In genomic region chr2:109613922-109614714, GRCh38 we compare ENCODE assay signal across 1 cellular context.
TF ChIP-seq lines count a peak whose summit lies in the region.

SEPTIN10 (minus strand) TSS chr2:109613966; CDS start chr2:109613827, 139 bp downstream.
SOWAHC (plus strand) TSS chr2:109614364; CDS start chr2:109614490, 126 bp downstream.

TF ChIP-seq in HEK293, 187 proteins besides CTCF, POLR2A, EP300 and RAD21 (continued from another document and continues in another):
- no peak for TF ChIP-seq ZSCAN23 (tag by site-specific recombination; IDR thresholded peaks at IDR 0.05)
- no peak for TF ChIP-seq BCL11B (tag by site-specific recombination; IDR thresholded peaks at IDR 0.05; ENCODE audit: low read depth)
- TF ChIP-seq ZNF629 (tag by site-specific recombination; IDR thresholded peaks at IDR 0.05) = peak; percentile 85
- no peak for TF ChIP-seq YY1 (tag by site-specific recombination; IDR thresholded peaks at IDR 0.05)
- TF ChIP-seq ZNF121 (tag by site-specific recombination; IDR thresholded peaks at IDR 0.05) = no peak
- TF ChIP-seq ZBTB20 (tag by site-specific recombination; IDR thresholded peaks at IDR 0.05) = peak; percentile 10; the same call in 1 of the 2 replicates
- TF ChIP-seq ZFP3 (tag by site-specific recombination; IDR thresholded peaks at IDR 0.05; ENCODE audit: low read depth) = no peak
- peak; percentile 78 for TF ChIP-seq ZBTB11 (tag by site-specific recombination; conservative IDR thresholded peaks at IDR 0.05; ENCODE audit: low read depth)
- peak; percentile 97 for TF ChIP-seq KLF10 (tag by site-specific recombination; IDR thresholded peaks at IDR 0.05)
- TF ChIP-seq ZNF791 (tag by site-specific recombination; IDR thresholded peaks at IDR 0.05) = no peak
- no peak for TF ChIP-seq ZNF112 (tag by site-specific recombination; IDR thresholded peaks at IDR 0.05)
- no peak for TF ChIP-seq ZNF529 (tag by site-specific recombination; IDR thresholded peaks at IDR 0.05; ENCODE audit: insufficient replicate concordance)
- TF ChIP-seq GLIS1 (tag by site-specific recombination; IDR thresholded peaks at IDR 0.05) = peak; percentile 86
- no peak for TF ChIP-seq OVOL3 (tag by site-specific recombination; IDR thresholded peaks at IDR 0.05)
- no peak for TF ChIP-seq ZNF555 (tag by site-specific recombination; conservative IDR thresholded peaks at IDR 0.05)
- no peak for TF ChIP-seq RBAK (tag by site-specific recombination; IDR thresholded peaks at IDR 0.05)
- TF ChIP-seq ZNF148 (tag by site-specific recombination; IDR thresholded peaks at IDR 0.05; ENCODE audit: borderline replicate concordance) = no peak
- TF ChIP-seq ZNF155 (tag by site-specific recombination; IDR thresholded peaks at IDR 0.05) = no peak
- no peak for TF ChIP-seq ZSCAN16 (tag by site-specific recombination; IDR thresholded peaks at IDR 0.05)
- no peak for TF ChIP-seq ZNF16 (tag by site-specific recombination; IDR thresholded peaks at IDR 0.05; ENCODE audit: low read depth)
- TF ChIP-seq ZNF707 (tag by site-specific recombination; IDR thresholded peaks at IDR 0.05) = no peak
- no peak for TF ChIP-seq ZNF280D (tag by site-specific recombination; IDR thresholded peaks at IDR 0.05)
- no peak for TF ChIP-seq ZNF23 (tag by site-specific recombination; IDR thresholded peaks at IDR 0.05; ENCODE audit: borderline replicate concordance)
- peak; percentile 30; the same call in 1 of the 2 replicates for TF ChIP-seq WT1 (tag by site-specific recombination; IDR thresholded peaks at IDR 0.05)
- TF ChIP-seq TRIM28 (IDR thresholded peaks at IDR 0.05; ENCODE audit: borderline replicate concordance, low read length) = no peak
- peak; percentile 37; the same call in 1 of the 2 replicates for TF ChIP-seq ZNF600 (tag by site-specific recombination; IDR thresholded peaks at IDR 0.05)
- TF ChIP-seq ZNF501 (tag by site-specific recombination; IDR thresholded peaks at IDR 0.05) = peak; percentile 70; the same call in 1 of the 2 replicates
- TF ChIP-seq ZNF645 (tag by site-specific recombination; IDR thresholded peaks at IDR 0.05) = no peak
- peak; percentile 79 for TF ChIP-seq ZBTB8A (tag by site-specific recombination; IDR thresholded peaks at IDR 0.05)
- TF ChIP-seq ZEB2 (tag by site-specific recombination; IDR thresholded peaks at IDR 0.05) = peak; percentile 73
- no peak for TF ChIP-seq HOXC10 (CRISPR knock-in tag; IDR thresholded peaks at IDR 0.05)
- TF ChIP-seq SETDB1 (IDR thresholded peaks at IDR 0.05; ENCODE audit: insufficient read length, low read length) = no peak
- TF ChIP-seq ZNF26 (tag by site-specific recombination; IDR thresholded peaks at IDR 0.05) = no peak
- TF ChIP-seq ZNF311 (tag by site-specific recombination; IDR thresholded peaks at IDR 0.05; ENCODE audit: borderline replicate concordance) = no peak
- TF ChIP-seq ZNF513 (tag by site-specific recombination; IDR thresholded peaks at IDR 0.05) = no peak
- no peak for TF ChIP-seq ZNF214 (tag by site-specific recombination; IDR thresholded peaks at IDR 0.05; ENCODE audit: borderline replicate concordance)
- peak; percentile 70; the same call in 1 of the 2 replicates for TF ChIP-seq ZNF76 (tag by site-specific recombination; IDR thresholded peaks at IDR 0.05; ENCODE audit: borderline replicate concordance, low read depth)
- no peak; the same call in 1 of the 2 replicates for TF ChIP-seq ZNF660 (tag by site-specific recombination; IDR thresholded peaks at IDR 0.05)
- TF ChIP-seq ZNF654 (tag by site-specific recombination; IDR thresholded peaks at IDR 0.05; ENCODE audit: low read depth) = no peak
- TF ChIP-seq SALL2 (tag by site-specific recombination; IDR thresholded peaks at IDR 0.05; ENCODE audit: borderline replicate concordance) = no peak
- TF ChIP-seq HOXA7 (CRISPR knock-in tag; IDR thresholded peaks at IDR 0.05; ENCODE audit: borderline replicate concordance) = no peak
- TF ChIP-seq ZNF274 (IDR thresholded peaks at IDR 0.05; ENCODE audit: low read length) = no peak
- no peak for TF ChIP-seq ZNF274 (tag by site-specific recombination; IDR thresholded peaks at IDR 0.05; ENCODE audit: borderline replicate concordance)
- TF ChIP-seq ZNF2 (tag by site-specific recombination; IDR thresholded peaks at IDR 0.05) = no peak
- peak; percentile 87 for TF ChIP-seq ZNF366 (tag by site-specific recombination; conservative IDR thresholded peaks at IDR 0.05)
- peak; percentile 70 for TF ChIP-seq ZNF324 (tag by site-specific recombination; IDR thresholded peaks at IDR 0.05)
- TF ChIP-seq ZNF48 (tag by site-specific recombination; IDR thresholded peaks at IDR 0.05) = no peak
- TF ChIP-seq ZBTB7A (tag by site-specific recombination; IDR thresholded peaks at IDR 0.05; ENCODE audit: low read depth) = no peak
- TF ChIP-seq ZNF138 (tag by site-specific recombination; IDR thresholded peaks at IDR 0.05; ENCODE audit: borderline replicate concordance) = no peak
- TF ChIP-seq ZNF175 (tag by site-specific recombination; IDR thresholded peaks at IDR 0.05) = no peak
- no peak for TF ChIP-seq ZNF544 (tag by site-specific recombination; IDR thresholded peaks at IDR 0.05)
- TF ChIP-seq ZNF202 (tag by site-specific recombination; IDR thresholded peaks at IDR 0.05; ENCODE audit: borderline replicate concordance) = no peak
- peak; percentile 99 for TF ChIP-seq KLF9 (tag by site-specific recombination; IDR thresholded peaks at IDR 0.05; ENCODE audit: low read depth)
- no peak for TF ChIP-seq YY2 (tag by site-specific recombination; IDR thresholded peaks at IDR 0.05)
- peak; percentile 87 for TF ChIP-seq GLIS2 (tag by site-specific recombination; IDR thresholded peaks at IDR 0.05)
- peak; percentile 39; the same call in 1 of the 2 replicates for TF ChIP-seq ZNF24 (tag by site-specific recombination; IDR thresholded peaks at IDR 0.05)
- peak; percentile 91 for TF ChIP-seq KLF16 (tag by site-specific recombination; IDR thresholded peaks at IDR 0.05)
- no peak; the same call in 1 of the 2 replicates for TF ChIP-seq PRDM6 (tag by site-specific recombination; IDR thresholded peaks at IDR 0.05)
- TF ChIP-seq MZF1 (tag by site-specific recombination; IDR thresholded peaks at IDR 0.05; ENCODE audit: borderline replicate concordance) = no peak
- TF ChIP-seq KLF7 (tag by site-specific recombination; IDR thresholded peaks at IDR 0.05; ENCODE audit: borderline replicate concordance) = no peak
- peak; percentile 76 for TF ChIP-seq EGR2 (tag by site-specific recombination; IDR thresholded peaks at IDR 0.05; ENCODE audit: low read depth)
